ENCODE assay signal across 34 cellular contexts in genomic region chr5:180609817-180610550, GRCh38. TPM values are rescaled to one million over a fixed set of nuclear protein-coding genes. Genes with fewer than 3 reads are reported as not detected.
"Had no signal": no experiment of that assay in that cellular context is flagged by ENCODE, and none has a peak within 500 bp of the region (broad histone marks: within the 10 kb centered on the region; RNA-seq: fewer than 3 reads in every experiment).

No MANE protein-coding gene starts in this region.

- H3K4me3 ChIP-seq: ascending aorta, cardiac muscle cell had no signal

- H3K4me1 ChIP-seq: ascending aorta had no signal

- H3K36me3 ChIP-seq: ascending aorta, cardiac muscle cell had no signal

- H3K27me3 Mint-ChIP-seq: activated B cell treated with CpG ODN at 0.5 μM for 24 hours; activated CD4-positive, alpha-beta memory T cell treated with anti-CD3 and anti-CD28 coated beads for 36 hours; activated CD4-positive, alpha-beta T cell treated with anti-CD3 and anti-CD28 coated beads, Interleukin-2, amount 10 ng/mL, durations not matched to agents 24 days and 14 days; activated CD8-positive, alpha-beta T cell treated with anti-CD3 and anti-CD28 coated beads for 36 hours; activated naive CD4-positive, alpha-beta T cell treated with anti-CD3 and anti-CD28 coated beads, Interleukin-2, amount 50 U/mL, for 24 hours; activated naive CD8-positive, alpha-beta T cell; activated naive CD8-positive, alpha-beta T cell treated with anti-CD3 and anti-CD28 coated beads, Interleukin-2, amount 50 U/mL, for 24 hours; T-cell had no signal

- H3K27ac ChIP-seq: ascending aorta, cardiac muscle cell, VCaP had no signal

- H3K4me3 Mint-ChIP-seq: activated B cell treated with CpG ODN at 0.5 μM for 24 hours; activated CD4-positive, alpha-beta memory T cell treated with anti-CD3 and anti-CD28 coated beads for 36 hours; activated CD4-positive, alpha-beta T cell treated with anti-CD3 and anti-CD28 coated beads, Interleukin-2, amount 10 ng/mL, durations not matched to agents 24 days and 14 days; activated CD8-positive, alpha-beta T cell treated with anti-CD3 and anti-CD28 coated beads for 36 hours; activated naive CD4-positive, alpha-beta T cell treated with anti-CD3 and anti-CD28 coated beads, Interleukin-2, amount 10 ng/mL, durations not matched to agents 7 days and 5 days; activated naive CD4-positive, alpha-beta T cell treated with anti-CD3 and anti-CD28 coated beads, Interleukin-2, amount 50 U/mL, for 24 hours; activated naive CD8-positive, alpha-beta T cell; activated naive CD8-positive, alpha-beta T cell treated with anti-CD3 and anti-CD28 coated beads, Interleukin-2, amount 10 ng/mL, durations not matched to agents 7 days and 5 days; activated naive CD8-positive, alpha-beta T cell treated with anti-CD3 and anti-CD28 coated beads, Interleukin-2, amount 50 U/mL, for 24 hours; activated T-cell treated with anti-CD3 and anti-CD28 coated beads, Interleukin-2, amount 50 U/mL, for 4 hours; brain; T-cell; T-helper 1 cell treated with Interleukin-12 subunit alpha and Interleukin-12 subunit beta and Interleukin-4 antibody, amounts not matched to agents 30 μg/mL and 1 μg/mL, for 36 hours; T-helper 2 cell treated with Interferon-gamma antibody and Interleukin-4, amounts not matched to agents 5 μg/mL and 100 μg/mL, for 36 hours had no signal

- H3K27ac Mint-ChIP-seq: activated B cell treated with CpG ODN at 0.5 μM for 24 hours; activated CD4-positive, alpha-beta memory T cell treated with anti-CD3 and anti-CD28 coated beads for 36 hours; activated CD4-positive, alpha-beta T cell treated with anti-CD3 and anti-CD28 coated beads, Interleukin-2, amount 10 ng/mL, durations not matched to agents 24 days and 14 days; activated CD8-positive, alpha-beta T cell treated with anti-CD3 and anti-CD28 coated beads for 36 hours; activated naive CD4-positive, alpha-beta T cell treated with anti-CD3 and anti-CD28 coated beads, Interleukin-2, amount 10 ng/mL, durations not matched to agents 7 days and 5 days; activated naive CD4-positive, alpha-beta T cell treated with anti-CD3 and anti-CD28 coated beads, Interleukin-2, amount 50 U/mL, for 24 hours; activated naive CD8-positive, alpha-beta T cell; activated naive CD8-positive, alpha-beta T cell treated with anti-CD3 and anti-CD28 coated beads, Interleukin-2, amount 10 ng/mL, durations not matched to agents 7 days and 5 days; activated naive CD8-positive, alpha-beta T cell treated with anti-CD3 and anti-CD28 coated beads, Interleukin-2, amount 50 U/mL, for 24 hours; activated T-helper 2 cell treated with anti-CD3 and anti-CD28 coated beads, Interferon-gamma antibody, Interleukin-2, Interleukin-4, amounts not matched to agents 10 μg/mL and 5 μg/mL and 100 μg/mL, durations not matched to agents 14 hours and 24 hours and 36 hours; brain; T-cell; T-helper 1 cell treated with Interleukin-12 subunit alpha and Interleukin-12 subunit beta and Interleukin-4 antibody, amounts not matched to agents 30 μg/mL and 1 μg/mL, for 36 hours; T-helper 2 cell treated with Interferon-gamma antibody and Interleukin-4, amounts not matched to agents 5 μg/mL and 100 μg/mL, for 36 hours had no signal

- H3K9me3 Mint-ChIP-seq: activated B cell treated with CpG ODN at 0.5 μM for 24 hours; activated CD4-positive, alpha-beta memory T cell treated with anti-CD3 and anti-CD28 coated beads for 36 hours; activated CD4-positive, alpha-beta T cell treated with anti-CD3 and anti-CD28 coated beads, Interleukin-2, amount 10 ng/mL, durations not matched to agents 24 days and 14 days; activated CD8-positive, alpha-beta T cell treated with anti-CD3 and anti-CD28 coated beads for 36 hours; activated naive CD4-positive, alpha-beta T cell treated with anti-CD3 and anti-CD28 coated beads, Interleukin-2, amount 10 ng/mL, durations not matched to agents 7 days and 5 days; activated naive CD4-positive, alpha-beta T cell treated with anti-CD3 and anti-CD28 coated beads, Interleukin-2, amount 50 U/mL, for 24 hours; activated naive CD8-positive, alpha-beta T cell treated with anti-CD3 and anti-CD28 coated beads, Interleukin-2, amount 10 ng/mL, durations not matched to agents 7 days and 5 days; activated naive CD8-positive, alpha-beta T cell treated with anti-CD3 and anti-CD28 coated beads, Interleukin-2, amount 50 U/mL, for 24 hours; activated T-cell treated with anti-CD3 and anti-CD28 coated beads, Interleukin-2, amount 50 U/mL, for 4 hours; activated T-helper 2 cell treated with anti-CD3 and anti-CD28 coated beads, Interferon-gamma antibody, Interleukin-2, Interleukin-4, amounts not matched to agents 10 μg/mL and 5 μg/mL and 100 μg/mL, durations not matched to agents 14 hours and 24 hours and 36 hours; T-cell; T-helper 1 cell treated with Interleukin-12 subunit alpha and Interleukin-12 subunit beta and Interleukin-4 antibody, amounts not matched to agents 30 μg/mL and 1 μg/mL, for 36 hours; T-helper 2 cell treated with Interferon-gamma antibody and Interleukin-4, amounts not matched to agents 5 μg/mL and 100 μg/mL, for 36 hours had no signal

- H3K9me3 ChIP-seq: ascending aorta had no signal

- H3K27me3 ChIP-seq: ascending aorta, cardiac muscle cell had no signal

- DNase-seq: activated B cell treated with CpG ODN at 0.5 μM for 24 hours; activated CD4-positive, alpha-beta memory T cell treated with anti-CD3 and anti-CD28 coated beads for 36 hours; activated CD4-positive, alpha-beta T cell treated with anti-CD3 and anti-CD28 coated beads for 4 hours; activated CD4-positive, alpha-beta T cell treated with anti-CD3 and anti-CD28 coated beads, Interleukin-2, amount 10 ng/mL, durations not matched to agents 24 days and 14 days; activated CD4-positive, alpha-beta T cell treated with anti-CD3 and anti-CD28 coated beads, Interleukin-2, amount 50 U/mL, for 1 hour; activated CD4-positive, alpha-beta T cell treated with anti-CD3 and anti-CD28 coated beads, Interleukin-2, amount 50 U/mL, for 4 hours; activated CD4-positive, CD25-positive, alpha-beta regulatory T cell treated with anti-CD3 and anti-CD28 coated beads, Interleukin-2, amount 50 U/mL, for 72 hours; activated CD8-positive, alpha-beta memory T cell treated with anti-CD3 and anti-CD28 coated beads, Interleukin-2, amount 50 U/mL, for 4 hours; activated CD8-positive, alpha-beta T cell treated with anti-CD3 and anti-CD28 coated beads for 36 hours; activated effector memory CD4-positive, alpha-beta T cell treated with Interleukin-2 at 50 U/mL for 16 hours; activated gamma-delta T cell; activated naive CD4-positive, alpha-beta T cell treated with anti-CD3 and anti-CD28 coated beads, Interleukin-2, amount 10 ng/mL, durations not matched to agents 7 days and 5 days; activated naive CD4-positive, alpha-beta T cell treated with Interleukin-2 at 50 U/mL for 16 hours; activated naive CD8-positive, alpha-beta T cell treated with anti-CD3 and anti-CD28 coated beads, Interleukin-2, amount 10 ng/mL, durations not matched to agents 7 days and 5 days; activated naive CD8-positive, alpha-beta T cell treated with anti-CD3 and anti-CD28 coated beads, Interleukin-2, amount 50 U/mL, for 24 hours; activated T-cell treated with anti-CD3 and anti-CD28 coated beads for 4 hours; activated T-cell treated with anti-CD3 and anti-CD28 coated beads, Interleukin-2, amount 50 U/mL, for 1 hour; activated T-cell treated with anti-CD3 and anti-CD28 coated beads, Interleukin-2, amount 50 U/mL, for 4 hours; amygdala; anterior cingulate cortex; central memory CD4-positive, alpha-beta T cell; T-cell; T-helper 2 cell; T-helper 9 cell had no signal

- H3K4me1 Mint-ChIP-seq: activated B cell treated with CpG ODN at 0.5 μM for 24 hours; activated CD4-positive, alpha-beta T cell treated with anti-CD3 and anti-CD28 coated beads, Interleukin-2, amount 10 ng/mL, durations not matched to agents 24 days and 14 days; activated naive CD4-positive, alpha-beta T cell treated with anti-CD3 and anti-CD28 coated beads, Interleukin-2, amount 50 U/mL, for 24 hours; brain had no signal

- H3K36me3 Mint-ChIP-seq: activated CD4-positive, alpha-beta memory T cell treated with anti-CD3 and anti-CD28 coated beads for 36 hours; activated naive CD4-positive, alpha-beta T cell treated with anti-CD3 and anti-CD28 coated beads, Interleukin-2, amount 10 ng/mL, durations not matched to agents 7 days and 5 days; activated naive CD4-positive, alpha-beta T cell treated with anti-CD3 and anti-CD28 coated beads, Interleukin-2, amount 50 U/mL, for 24 hours; activated naive CD8-positive, alpha-beta T cell; activated naive CD8-positive, alpha-beta T cell treated with anti-CD3 and anti-CD28 coated beads, Interleukin-2, amount 10 ng/mL, durations not matched to agents 7 days and 5 days; brain; T-cell had no signal

- ATAC-seq: activated CD8-positive, alpha-beta T cell treated with anti-CD3 and anti-CD28 coated beads for 36 hours; activated naive CD8-positive, alpha-beta T cell treated with anti-CD3 and anti-CD28 coated beads, Interleukin-2, amount 50 U/mL, for 24 hours; activated T-cell treated with anti-CD3 and anti-CD28 coated beads, Interleukin-2, amount 50 U/mL, for 4 hours; T-cell had no signal

RNA-seq across cellular contexts. Expression of gene SCGB3A1, which starts 18.7 kb away (rescaled TPM):
- total RNA-seq: activated B cell treated with CpG ODN at 0.5 μM for 24 hours; activated CD4-positive, alpha-beta memory T cell treated with anti-CD3 and anti-CD28 coated beads for 36 hours; activated CD4-positive, alpha-beta T cell treated with anti-CD3 and anti-CD28 coated beads, Interleukin-2, amount 10 ng/mL, durations not matched to agents 24 days and 14 days; activated CD8-positive, alpha-beta T cell treated with anti-CD3 and anti-CD28 coated beads for 36 hours; activated T-helper 2 cell treated with anti-CD3 and anti-CD28 coated beads, Interferon-gamma antibody, Interleukin-2, Interleukin-4, amounts not matched to agents 10 μg/mL and 5 μg/mL and 100 μg/mL, durations not matched to agents 14 hours and 24 hours and 36 hours; ascending aorta; bronchial epithelial cell; cardiac muscle cell had no signal

RNA-seq across cellular contexts. Expression of gene FLT4, which starts 39.4 kb away (rescaled TPM):
- total RNA-seq: activated B cell treated with CpG ODN at 0.5 μM for 24 hours had no signal
